Comparison of ENCODE assay signal across 24 cellular contexts in genomic region chr14:75201087-75201486, GRCh38. TPM values are rescaled to one million over a fixed set of nuclear protein-coding genes. Genes with fewer than 3 reads are reported as not detected.
A peak's percentile ranks its signal among the peaks of the same experiment; 100 is the strongest.
DNase-seq lines count a peak whose midpoint lies in the region; ATAC-seq, FAIRE-seq and TF ChIP-seq lines count a peak whose summit lies in the region.
"Had no signal": no experiment of that assay in that cellular context is flagged by ENCODE, and none has a peak within 500 bp of the region (broad histone marks: within the 10 kb centered on the region; RNA-seq: fewer than 3 reads in every experiment).

No MANE protein-coding gene starts in this region.

- ATAC-seq in K562 (no peak), mucosa of descending colon (peak; percentile 36), GM18520 (IDR thresholded peaks at IDR 0.05; ENCODE audit: unreplicated experiment) (no peak)
- ATAC-seq: naive thymus-derived CD8-positive, alpha-beta T cell had no signal

- CTCF ChIA-PET in K562 (lab: Yijun Ruan, JAX; ENCODE audit: low intra/inter-chr PET ratio): no interaction called here

- no peak for TF ChIP-seq POLR2A in K562 (conservative IDR thresholded peaks at IDR 0.05)

- POLR2A ChIA-PET in K562 (lab: Yijun Ruan, JAX): no interaction called here

- H3K9me3 ChIP-seq in K562 (replicated peaks; ENCODE audit: control insufficient read depth, insufficient read depth, low read depth, low read length): no peaks in the 10 kb centered on the region
- H3K9me3 ChIP-seq in mucosa of descending colon: no peaks in the 10 kb centered on the region
- H3K9me3 ChIP-seq: tibial nerve had no signal

- TF ChIP-seq EP300 in K562 (IDR thresholded peaks at IDR 0.05; ENCODE audit: low read length): no peak

- H3K9ac ChIP-seq in K562 (ENCODE audit: insufficient read depth in 1 of 2, low read depth in 2 of 2, low read length in 2 of 2): no peak overlapping the region
- H3K9ac ChIP-seq: parathyroid adenoma had no signal

- H3K27me3 Mint-ChIP-seq in type B pancreatic cell: peaks cover 9% of the 10 kb centered on the region
- H3K27me3 Mint-ChIP-seq: activated T-cell treated with anti-CD3 and anti-CD28 coated beads, Interleukin-2, amount 50 U/mL, for 24 hours had no signal

- in situ Hi-C loops in K562 (cut with MboI): no loop called here

- FAIRE-seq in K562 (lab: Jason Lieb, UNC): no peak
- FAIRE-seq: GM18507 had no signal

- no peaks in the 10 kb centered on the region for H3K79me2 ChIP-seq in K562 (ENCODE audit: control insufficient read depth, insufficient read depth, low read length)
- H3K79me2 ChIP-seq: parathyroid adenoma had no signal

- H3K4me2 ChIP-seq in K562 (ENCODE audit: insufficient read depth, low read length): no peak overlapping the region

- H3K36me3 Mint-ChIP-seq in type B pancreatic cell: no peaks in the 10 kb centered on the region
- H3K36me3 Mint-ChIP-seq: naive thymus-derived CD8-positive, alpha-beta T cell had no signal

- H3K4me1 ChIP-seq in K562 (replicated peaks in 1 of 2; ENCODE audit: control insufficient read depth in 2 of 2, insufficient read depth in 2 of 2, low read length in 2 of 2): peaks cover 13 to 23% of the 10 kb centered on the region in 2 experiments
- H3K4me1 ChIP-seq in mucosa of descending colon (ENCODE audit: low read depth): peaks cover 57% of the 10 kb centered on the region

- no peaks in the 10 kb centered on the region for H4K20me1 ChIP-seq in K562 (replicated peaks; ENCODE audit: control insufficient read depth, insufficient read depth, low read length)

- peaks cover 9% of the 10 kb centered on the region for H3K4me1 Mint-ChIP-seq in type B pancreatic cell (ENCODE audit: unreplicated experiment)

- H3K4me3 ChIP-seq in K562: no peak overlapping the region
- no peak overlapping the region for H3K4me3 ChIP-seq in mucosa of descending colon
- H3K4me3 ChIP-seq: dorsolateral prefrontal cortex, tibial nerve had no signal

- intact Hi-C loops in K562 (cut with micrococcal nuclease): no loop called here
- intact Hi-C loops in mucosa of descending colon (cut with DNase I, micrococcal nuclease): no loop called here

- no peak overlapping the region for H2AFZ ChIP-seq in K562 (ENCODE audit: low read depth, low read length)

- DNase-seq in DMS153 (lab: John Stamatoyannopoulos, UW) (peak; percentile 23), DMS153 treated with DMSO at 0.1 percent for 48 hours (lab: John Stamatoyannopoulos, UW; ENCODE audit: unreplicated experiment) (no peak), K562 (ENCODE audit: extremely low read depth in 1 of 4, low spot score in 3 of 4) (no peak), mucosa of descending colon (no peak), type B pancreatic cell (ENCODE audit: extremely low spot score, unreplicated experiment) (no peak), T-helper 1 cell (no peak)
- no peak for DNase-seq in stimulated activated naive CD4-positive, alpha-beta T cell treated with Interleukin-2 at 50 U/mL for 16 hours (lab: John Stamatoyannopoulos, UW)
- DNase-seq: 8988T; activated CD4-positive, CD25-positive, alpha-beta regulatory T cell; activated naive CD4-positive, alpha-beta T cell; activated T-cell treated with anti-CD3 and anti-CD28 coated beads, Interleukin-2, amount 50 U/mL, for 24 hours; AML-193; amniotic stem cell; caudate nucleus; dorsolateral prefrontal cortex; erythroblast; naive thymus-derived CD8-positive, alpha-beta T cell; NCI-H2171 treated with DMSO at 0.1 percent for 48 hours; stimulated activated naive CD4-positive, alpha-beta T cell had no signal

- H3K27me3 ChIP-seq in K562 (ENCODE audit: control insufficient read depth in 2 of 2, insufficient read depth in 2 of 2, low read length in 2 of 2): no peaks in the 10 kb centered on the region
- H3K27me3 ChIP-seq: dorsolateral prefrontal cortex, tibial nerve had no signal

- no peak for TF ChIP-seq RAD21 in K562 (CRISPR knock-in tag; conservative IDR thresholded peaks at IDR 0.05 in 1 of 2, IDR thresholded peaks at IDR 0.05 in 1 of 2)

- peak overlapping the region; percentile 91 for H3K27ac Mint-ChIP-seq in type B pancreatic cell
- H3K27ac Mint-ChIP-seq: T-helper 2 cell treated with Interferon-gamma antibody and Interleukin-4, amounts not matched to agents 5 μg/mL and 100 μg/mL, for 36 hours had no signal

- TF ChIP-seq CTCF in K562 (IDR thresholded peaks at IDR 0.05 in 2 of 3, conservative IDR thresholded peaks at IDR 0.05 in 1 of 3; ENCODE audit: insufficient read depth in 2 of 3, low read depth in 1 of 3, low read length in 3 of 3) (no peak), mucosa of descending colon (IDR thresholded peaks at IDR 0.05) (no peak), type B pancreatic cell (conservative IDR thresholded peaks at IDR 0.05) (no peak)

- H3K4me3 Mint-ChIP-seq in type B pancreatic cell: no peak overlapping the region
- H3K4me3 Mint-ChIP-seq: activated T-cell treated with anti-CD3 and anti-CD28 coated beads, Interleukin-2, amount 50 U/mL, for 24 hours; naive thymus-derived CD8-positive, alpha-beta T cell; T-helper 2 cell treated with Interferon-gamma antibody and Interleukin-4, amounts not matched to agents 5 μg/mL and 100 μg/mL, for 36 hours had no signal

- H3K9me1 ChIP-seq in K562 (ENCODE audit: control insufficient read depth, insufficient read depth, low read length): no peaks in the 10 kb centered on the region

- H3K9me3 Mint-ChIP-seq in type B pancreatic cell: peaks cover 4% of the 10 kb centered on the region
- H3K9me3 Mint-ChIP-seq: activated T-cell treated with anti-CD3 and anti-CD28 coated beads, Interleukin-2, amount 50 U/mL, for 24 hours; naive thymus-derived CD8-positive, alpha-beta T cell; T-helper 2 cell treated with Interferon-gamma antibody and Interleukin-4, amounts not matched to agents 5 μg/mL and 100 μg/mL, for 36 hours had no signal

- WGBS in K562 (ENCODE audit: insufficient coverage, low coverage, missing lambda C conversion rate): 14% methylated on average over 4 of the region's 6 CpGs

- no TSS peak for BruUV-seq in K562 (replicated peaks; lab: Mats Ljungman, UMichigan)

- no peaks in the 10 kb centered on the region for H3K36me3 ChIP-seq in K562 (ENCODE audit: control insufficient read depth, insufficient read depth, low read length)
- H3K36me3 ChIP-seq in mucosa of descending colon (ENCODE audit: low read depth): no peaks in the 10 kb centered on the region
- H3K36me3 ChIP-seq: tibial nerve had no signal

- H3K27ac ChIP-seq in K562 (ENCODE audit: extremely low read depth, low read depth, low read length): no peak overlapping the region
- H3K27ac ChIP-seq: dorsolateral prefrontal cortex, parathyroid adenoma had no signal

TF ChIP-seq in K562, 482 proteins besides CTCF, POLR2A, EP300 and RAD21:
- TF ChIP-seq ESRRA (IDR thresholded peaks at IDR 0.05; ENCODE audit: borderline replicate concordance, low read depth): no peak
- TF ChIP-seq CEBPG (CRISPR knock-in tag; IDR thresholded peaks at IDR 0.05): no peak
- peak; percentile 25 to 58; a peak in 1 of 4 replicates for TF ChIP-seq CEBPG (tag; conservative IDR thresholded peaks at IDR 0.05 in 1 of 2, IDR thresholded peaks at IDR 0.05 in 1 of 2)
- peak; percentile 46; the same call in 1 of the 2 replicates for TF ChIP-seq ATF3 (IDR thresholded peaks at IDR 0.05)
- TF ChIP-seq ATF3 (CRISPR knock-in tag; conservative IDR thresholded peaks at IDR 0.05): no peak
- no peak for TF ChIP-seq MLLT1 (IDR thresholded peaks at IDR 0.05)

RNA-seq across cellular contexts. Expression of gene TMED10, which starts 24.7 kb away (rescaled TPM):
- 104 and 130 TPM in 2 replicates for total RNA-seq in K562 (2011; cell fraction: chromatin; rRNA removed; ENCODE audit: low replicate concordance)
- 186 and 192 TPM in 2 replicates for total RNA-seq in K562 (2011; cell fraction: nucleolus; rRNA removed)
- 198 and 249 TPM in 2 replicates for total RNA-seq in K562 (2011; cell fraction: nucleoplasm; rRNA removed)
- total RNA-seq in K562 (2014; rRNA removed) (46.9 and 62.2 TPM in 2 replicates), K562 (2014; rRNA removed; fragmentation: Illumina TruSeq; extraction: Trizol) (87.9 and 95.0 TPM in 2 replicates), K562 (2015; rRNA removed; fragmentation: Illumina TruSeq; extraction: Trizol) (101 and 105 TPM in 2 replicates), K562 (2021) (124 and 126 TPM in 2 replicates), mucosa of descending colon (100 to 1,000 TPM; 223 to 411 (median 317) TPM), type B pancreatic cell (ENCODE audit: low replicate concordance) (273 and 303 TPM in 2 replicates)
- polyA plus RNA-seq in K562 (2011; rRNA removed) (169 and 170 TPM in 2 replicates), K562 (2014; fragmentation: Illumina TruSeq; extraction: Trizol) (154 and 185 TPM in 2 replicates), K562 (2014; fragmentation: Nextera tagmentation; extraction: Ambion mirVana) (100 to 1,000 TPM; 206 to 233 TPM), K562 (2014; rRNA removed) (84.7 and 134 TPM in 2 replicates)
- 135 and 158 TPM in 2 replicates for polyA plus RNA-seq in K562 (2011; cell fraction: cytosol; rRNA removed)
- polyA plus RNA-seq in K562 (2011; cell fraction: nucleus; rRNA removed): 48.7 and 51.6 TPM in 2 replicates
- 81.0 and 147 TPM in 2 replicates for polyA plus RNA-seq in K562 (2012)
- polyA minus RNA-seq in K562 (2011; rRNA and poly(A)+ RNA removed): 234 and 258 TPM in 2 replicates
- 112 and 142 TPM in 2 replicates for polyA minus RNA-seq in K562 (2011; cell fraction: cytosol; rRNA and poly(A)+ RNA removed)
- polyA minus RNA-seq in K562 (2011; cell fraction: nucleus; rRNA and poly(A)+ RNA removed): 30.7 and 39.5 TPM in 2 replicates
